ENCODE assay signal across 23 cellular contexts in the genomic region with DNA sequence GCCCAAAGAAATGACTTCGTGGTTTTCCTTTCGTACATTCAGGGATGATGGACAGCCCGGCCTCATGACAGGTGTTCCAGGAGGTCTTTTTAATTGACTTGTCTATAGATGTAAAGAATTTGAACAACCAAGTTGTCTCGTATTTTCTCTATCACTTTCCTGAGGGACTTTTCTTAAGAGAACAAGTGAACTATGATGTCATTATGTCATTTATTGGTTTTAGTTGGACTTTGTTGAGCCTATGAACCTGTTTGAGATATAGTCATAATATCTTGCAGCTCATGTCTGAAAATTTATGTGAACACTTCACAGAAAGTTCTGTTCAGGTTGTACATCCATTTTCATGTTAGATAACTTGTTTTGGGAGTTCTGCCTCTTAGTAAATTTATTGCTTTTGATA.
"Had no signal": no experiment of that assay in that cellular context is flagged by ENCODE, and none has a peak within 500 bp of the region (broad histone marks: within the 10 kb centered on the region; RNA-seq: fewer than 3 reads in every experiment).

No MANE protein-coding gene starts in this region.

- H3K9me3 Mint-ChIP-seq: stimulated activated naive CD8-positive, alpha-beta T cell treated with anti-CD3 and anti-CD28 coated beads, Interleukin-15, Interleukin-2, amounts not matched to agents 100 ng/mL and 50 ng/mL, for 24 hours had no signal

- H3K4me1 Mint-ChIP-seq: immature natural killer cell; naive thymus-derived CD8-positive, alpha-beta T cell had no signal

- H3K4me3 ChIP-seq: left ventricle myocardium inferior, lower lobe of right lung, pancreas, thoracic aorta, tibial nerve, upper lobe of left lung had no signal

- H3K36me3 Mint-ChIP-seq: immature natural killer cell; naive thymus-derived CD8-positive, alpha-beta T cell; stimulated activated naive B cell treated with anti-CD40 and anti-IgM and Interleukin-4, amounts not matched to agents 10 μg/mL and 1 μg/mL and 100 μg/mL, for 72 hours had no signal

- H3K4me3 Mint-ChIP-seq: immature natural killer cell; naive thymus-derived CD8-positive, alpha-beta T cell; stimulated activated naive B cell treated with anti-CD40 and anti-IgM and Interleukin-4, amounts not matched to agents 10 μg/mL and 1 μg/mL and 100 μg/mL, for 72 hours; stimulated activated naive CD8-positive, alpha-beta T cell treated with anti-CD3 and anti-CD28 coated beads, Interleukin-15, Interleukin-2, amounts not matched to agents 100 ng/mL and 50 ng/mL, for 24 hours had no signal

- H3K27ac Mint-ChIP-seq: immature natural killer cell; naive thymus-derived CD8-positive, alpha-beta T cell; stimulated activated naive B cell treated with anti-CD40 and anti-IgM and Interleukin-4, amounts not matched to agents 10 μg/mL and 1 μg/mL and 100 μg/mL, for 72 hours; stimulated activated naive CD8-positive, alpha-beta T cell treated with anti-CD3 and anti-CD28 coated beads, Interleukin-15, Interleukin-2, amounts not matched to agents 100 ng/mL and 50 ng/mL, for 24 hours had no signal

- DNase-seq: cerebellar nuclear complex; cortex of kidney; effector CD4-positive, alpha-beta T cell; hypothalamus; immature natural killer cell; islet precursor cell; kidney glomerular epithelial cell; left colon; left ventricle myocardium inferior; lower lobe of right lung; naive thymus-derived CD8-positive, alpha-beta T cell; pancreas; retina; stimulated activated CD4-positive, alpha-beta T cell treated with anti-CD3 and anti-CD28 coated beads, Interleukin-15, amount 100 ng/mL, for 24 hours; stimulated activated CD4-positive, alpha-beta T cell treated with anti-CD3 and anti-CD28 coated beads, Interleukin-2, amount 100 ng/mL, for 48 hours; stimulated activated naive B cell treated with anti-CD40 and anti-IgM and Interleukin-4, amounts not matched to agents 10 μg/mL and 1 μg/mL and 100 μg/mL, for 72 hours; upper lobe of left lung had no signal

- FAIRE-seq: frontal cortex, pancreas, urothelium cell line had no signal

- H3K27ac ChIP-seq: left ventricle myocardium inferior, lower lobe of right lung, neutrophil, pancreas, thoracic aorta, tibial nerve, upper lobe of left lung had no signal

- H3K36me3 ChIP-seq: lower lobe of right lung, neutrophil, pancreas, thoracic aorta, upper lobe of left lung had no signal

- H3K27me3 ChIP-seq: neutrophil, pancreas, tibial nerve, upper lobe of left lung had no signal

- H3K9me3 ChIP-seq: left ventricle myocardium inferior, lower lobe of right lung, neutrophil, pancreas, thoracic aorta, tibial nerve, upper lobe of left lung had no signal

- ATAC-seq: left colon; lower lobe of right lung; naive thymus-derived CD8-positive, alpha-beta T cell; pancreas; stimulated activated naive B cell treated with anti-CD40 and anti-IgM and Interleukin-4, amounts not matched to agents 10 μg/mL and 1 μg/mL and 100 μg/mL, for 72 hours had no signal

- H3K27me3 Mint-ChIP-seq: stimulated activated naive B cell treated with anti-CD40 and anti-IgM and Interleukin-4, amounts not matched to agents 10 μg/mL and 1 μg/mL and 100 μg/mL, for 72 hours; stimulated activated naive CD8-positive, alpha-beta T cell treated with anti-CD3 and anti-CD28 coated beads, Interleukin-15, Interleukin-2, amounts not matched to agents 100 ng/mL and 50 ng/mL, for 24 hours had no signal
